Comparison of ENCODE assay signal across 8 cellular contexts in the genomic region with DNA sequence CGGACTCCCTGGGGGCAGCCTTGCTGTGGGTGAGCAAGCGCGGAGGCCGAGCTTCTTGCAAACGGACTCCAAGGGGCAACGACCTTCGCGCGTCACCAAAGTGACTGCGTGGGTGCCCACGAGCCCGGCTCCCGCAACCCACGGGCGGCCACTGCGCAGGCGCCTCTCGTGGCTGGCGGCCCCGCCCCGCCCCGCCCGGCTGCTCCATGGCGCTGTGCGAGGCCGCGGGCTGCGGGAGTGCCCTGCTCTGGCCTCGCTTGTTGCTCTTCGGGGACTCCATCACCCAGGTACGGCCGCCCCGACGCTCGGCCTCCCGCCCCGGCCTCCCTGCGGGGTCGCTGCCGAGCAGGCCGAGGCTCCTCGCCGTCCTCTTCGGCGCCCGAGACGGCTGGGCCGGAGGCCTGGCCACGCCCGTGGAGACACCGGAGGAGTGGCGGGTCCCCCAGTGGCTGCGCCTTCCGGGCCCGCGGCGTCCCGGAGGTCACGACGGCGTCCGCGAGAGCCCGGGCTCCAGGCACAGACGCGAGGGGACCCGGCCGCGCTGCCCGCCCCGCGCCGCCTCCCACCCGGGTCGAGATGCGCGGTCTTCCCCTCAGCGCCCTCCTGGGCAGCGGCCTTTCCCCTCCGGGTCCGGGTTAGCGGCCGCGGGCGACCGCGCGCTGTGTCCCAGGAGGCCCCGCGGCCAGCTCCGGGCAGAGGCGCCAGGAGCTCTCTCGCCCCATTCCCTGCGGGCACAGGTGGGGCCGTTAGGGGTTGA. TPM values are rescaled to one million over a fixed set of nuclear protein-coding genes. Genes with fewer than 3 reads are reported as not detected.
DNase-seq lines count a peak whose midpoint lies in the region; ATAC-seq and TF ChIP-seq lines count a peak whose summit lies in the region.

A gene with protein sequence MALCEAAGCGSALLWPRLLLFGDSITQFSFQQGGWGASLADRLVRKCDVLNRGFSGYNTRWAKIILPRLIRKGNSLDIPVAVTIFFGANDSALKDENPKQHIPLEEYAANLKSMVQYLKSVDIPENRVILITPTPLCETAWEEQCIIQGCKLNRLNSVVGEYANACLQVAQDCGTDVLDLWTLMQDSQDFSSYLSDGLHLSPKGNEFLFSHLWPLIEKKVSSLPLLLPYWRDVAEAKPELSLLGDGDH (plus strand): TSS at position 191 of the 757 bp plus-strand sequence. CDS start 16 bp downstream, at position 207.

- H3K27me3 ChIP-seq in CD4-positive, alpha-beta memory T cell (ENCODE audit: insufficient read depth, low read length), result no peaks in the 10 kb centered on the region
- H3K27me3 ChIP-seq in ovary (no peaks in the 10 kb centered on the region), thymus (ENCODE audit: control insufficient read depth, insufficient read depth) (no peaks in the 10 kb centered on the region)

- peak within 1 kb of the TSS; percentile 11 to 86 for H3K4me3 ChIP-seq in CD4-positive, alpha-beta memory T cell (ENCODE audit: low read length in 2 of 2)
- H3K4me3 ChIP-seq in SK-N-MC, result peak within 1 kb of the TSS; percentile 96
- H3K4me3 ChIP-seq in ovary, result peak within 1 kb of the TSS; percentile 72
- peak within 1 kb of the TSS; percentile 90 for H3K4me3 ChIP-seq in thymus (ENCODE audit: low read length)

- peaks cover 28 to 60% (median 45%) of the 10 kb centered on the region in 4 donors for H3K4me1 Mint-ChIP-seq in CD4-positive, alpha-beta memory T cell

- no peaks in the 10 kb centered on the region for H3K9me3 ChIP-seq in CD4-positive, alpha-beta memory T cell (ENCODE audit: control insufficient read depth in 1 of 2, low read length in 2 of 2)
- H3K9me3 ChIP-seq in SK-N-MC (ENCODE audit: low read depth, low read length) (no peaks in the 10 kb centered on the region), ovary (no peaks in the 10 kb centered on the region), thymus (ENCODE audit: control insufficient read depth) (no peaks in the 10 kb centered on the region)

- WGBS in ovary, 3 donors, result 0% methylated on average over 34 to 95 of the region's 95 CpGs
- under 1% methylated on average over 95 of the region's 95 CpGs for WGBS in thymus

- H3K27ac Mint-ChIP-seq in CD4-positive, alpha-beta memory T cell, result peak within 1 kb of the TSS; percentile 80 to 95 (median 94)

- H3K27ac ChIP-seq in CD4-positive, alpha-beta memory T cell (ENCODE audit: low read depth, low read length), result peak within 1 kb of the TSS; percentile 83
- H3K27ac ChIP-seq in SK-N-MC (no peak within 1 kb of the TSS), ovary (peak within 1 kb of the TSS; percentile 77 to 82), thymus (ENCODE audit: low read depth) (peak within 1 kb of the TSS; percentile 89)

- H3K4me3 Mint-ChIP-seq in CD4-positive, alpha-beta memory T cell, result peak within 1 kb of the TSS; percentile 83 to 91 (median 86)

- TF ChIP-seq POLR2A in ovary (IDR thresholded peaks at IDR 0.05), result peak; percentile 78

- intact Hi-C loops in CD4-positive, alpha-beta memory T cell (cut with micrococcal nuclease), result loop anchor here (1.0 to 2.0 kb wide), 4 partner anchors 51 to 308 kb away; a partner anchor contains a TSS
- intact Hi-C loops in ovary (cut with DNase I), result loop anchor here in 1 of 4 donors (2.0 to 10.0 kb wide), 2 partner anchors 50 to 156 kb away; a partner anchor contains a TSS

- H3K4me1 ChIP-seq in CD4-positive, alpha-beta memory T cell (ENCODE audit: insufficient read depth, low read length), result peaks cover 52% of the 10 kb centered on the region
- H3K4me1 ChIP-seq in ovary (ENCODE audit: insufficient read depth) (peaks cover 4% of the 10 kb centered on the region), thymus (ENCODE audit: control insufficient read depth, insufficient read depth, low read length) (peaks cover 12% of the 10 kb centered on the region)

- no peaks in the 10 kb centered on the region for H3K27me3 Mint-ChIP-seq in CD4-positive, alpha-beta memory T cell

- POLR2A ChIA-PET in CD4-positive, alpha-beta memory T cell (lab: Charles Lee; ENCODE audit: partially characterized antibody), result interaction anchor here (0.5 to 4.6 kb wide), 16 partner anchors 8 to 569 kb away, joined by 3 to 42 read pairs (median 6); a partner anchor contains a TSS

- peak; percentile 78 to 82 (median 80) for DNase-seq in CD4-positive, alpha-beta memory T cell
- DNase-seq in SK-N-MC (ENCODE audit: low read depth, low spot score) (no peak), glomerular visceral epithelial cell (ENCODE audit: extremely low spot score) (peak; percentile 51), ovary (peak; percentile 63 to 80 (median 71))
- peak; percentile 81 for DNase-seq in activated naive CD4-positive, alpha-beta T cell treated with anti-CD3 and anti-CD28 coated beads, Interleukin-2, amount 50 U/mL, for 16 hours

- no peaks in the 10 kb centered on the region for H3K36me3 ChIP-seq in CD4-positive, alpha-beta memory T cell (ENCODE audit: insufficient read depth, low read length)
- H3K36me3 ChIP-seq in SK-N-MC (ENCODE audit: insufficient read depth, low read length), result peaks cover 26% of the 10 kb centered on the region
- no peaks in the 10 kb centered on the region for H3K36me3 ChIP-seq in ovary
- peaks cover 19% of the 10 kb centered on the region for H3K36me3 ChIP-seq in thymus (ENCODE audit: control insufficient read depth, insufficient read depth)

- TF ChIP-seq EP300 in ovary (IDR thresholded peaks at IDR 0.05), result no peak

- no peaks in the 10 kb centered on the region for H3K9me3 Mint-ChIP-seq in CD4-positive, alpha-beta memory T cell

- peak; percentile 82 for ATAC-seq in GM19324 (IDR thresholded peaks at IDR 0.05; ENCODE audit: low FRiP score, unreplicated experiment)
- ATAC-seq in HG03457 (IDR thresholded peaks at IDR 0.05; ENCODE audit: unreplicated experiment), result peak; percentile 62

- TF ChIP-seq CTCF in ovary (IDR thresholded peaks at IDR 0.05), result no peak

- H3K36me3 Mint-ChIP-seq in CD4-positive, alpha-beta memory T cell, result peaks cover 17 to 23% of the 10 kb centered on the region in 2 donors

- CTCF ChIA-PET in CD4-positive, alpha-beta memory T cell (lab: Charles Lee; ENCODE audit: partially characterized antibody), result interaction anchor here (0.7 to 1.5 kb wide), 10 partner anchors 26 to 368 kb away, joined by 3 to 5 read pairs (median 4); a partner anchor contains a TSS

- H3K9ac ChIP-seq in SK-N-MC (ENCODE audit: insufficient read length), result peak within 1 kb of the TSS; percentile 88

RNA-seq across cellular contexts. Expression of the gene that starts here (rescaled TPM):
- total RNA-seq in CD4-positive, alpha-beta memory T cell, result 10 to 100 TPM; 52.5 to 58.1 TPM
- 10 to 100 TPM; 85.8 to 98.4 TPM for polyA plus RNA-seq in CD4-positive, alpha-beta memory T cell
- total RNA-seq in ovary, result 10 to 100 TPM; 36.8 to 59.7 (median 44.8) TPM
- polyA plus RNA-seq in ovary, result 10 to 100 TPM; 54.0 to 61.8 TPM
- 80.2 TPM for polyA plus RNA-seq in thymus
